In the genomic region with DNA sequence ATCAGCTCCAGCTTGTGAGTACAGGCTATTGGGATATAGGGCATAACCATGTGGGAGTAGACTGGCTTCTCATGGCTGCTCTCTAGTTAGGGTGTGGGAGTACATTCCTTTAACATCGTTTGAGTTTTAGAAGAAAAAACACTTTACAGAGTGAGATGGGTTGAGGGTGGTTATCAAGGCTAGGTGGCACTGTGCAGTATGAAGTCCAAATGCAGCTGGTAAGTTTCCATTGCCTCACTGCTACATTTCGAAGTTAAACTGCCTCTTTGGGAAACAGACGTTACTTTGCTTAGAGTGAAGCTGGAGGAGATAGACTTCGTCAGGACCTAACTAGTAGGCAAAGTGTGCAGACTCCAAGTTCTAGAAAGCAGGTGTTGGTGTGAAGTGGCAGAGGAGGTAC, we compare ENCODE assay signal across 2 cellular contexts.
TF ChIP-seq lines count a peak whose summit lies in the region.

No MANE protein-coding gene starts in this region.

TF ChIP-seq in endothelial cell of umbilical vein, 7 proteins besides CTCF, POLR2A, EP300 and RAD21:
- TF ChIP-seq JUN (IDR thresholded peaks at IDR 0.05; ENCODE audit: borderline replicate concordance, insufficient read depth, insufficient read length, low read depth) (no peak), FOS (IDR thresholded peaks at IDR 0.05; ENCODE audit: borderline replicate concordance, insufficient read depth, low read length) (no peak), EZH2 (IDR thresholded peaks at IDR 0.05; ENCODE audit: borderline replicate concordance, low read depth, low read length, severe bottlenecking) (no peak), GATA2 (IDR thresholded peaks at IDR 0.05; ENCODE audit: insufficient read depth, insufficient read length, low read depth, low read length) (no peak), MYC (IDR thresholded peaks at IDR 0.05; ENCODE audit: low read depth, low read length) (no peak), POLR2AphosphoS5 (IDR thresholded peaks at IDR 0.05; ENCODE audit: insufficient read depth, low read depth, low read length) (no peak)
- TF ChIP-seq, protein P1, sequence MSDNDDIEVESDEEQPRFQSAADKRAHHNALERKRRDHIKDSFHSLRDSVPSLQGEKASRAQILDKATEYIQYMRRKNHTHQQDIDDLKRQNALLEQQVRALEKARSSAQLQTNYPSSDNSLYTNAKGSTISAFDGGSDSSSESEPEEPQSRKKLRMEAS (IDR thresholded peaks at IDR 0.05; ENCODE audit: insufficient read depth, insufficient read length) = no peak

TF ChIP-seq in HepG2, 621 proteins besides CTCF, POLR2A, EP300 and RAD21:
- TF ChIP-seq, protein P2, sequence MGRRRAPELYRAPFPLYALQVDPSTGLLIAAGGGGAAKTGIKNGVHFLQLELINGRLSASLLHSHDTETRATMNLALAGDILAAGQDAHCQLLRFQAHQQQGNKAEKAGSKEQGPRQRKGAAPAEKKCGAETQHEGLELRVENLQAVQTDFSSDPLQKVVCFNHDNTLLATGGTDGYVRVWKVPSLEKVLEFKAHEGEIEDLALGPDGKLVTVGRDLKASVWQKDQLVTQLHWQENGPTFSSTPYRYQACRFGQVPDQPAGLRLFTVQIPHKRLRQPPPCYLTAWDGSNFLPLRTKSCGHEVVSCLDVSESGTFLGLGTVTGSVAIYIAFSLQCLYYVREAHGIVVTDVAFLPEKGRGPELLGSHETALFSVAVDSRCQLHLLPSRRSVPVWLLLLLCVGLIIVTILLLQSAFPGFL (CRISPR knock-in tag; IDR thresholded peaks at IDR 0.05) = no peak
- TF ChIP-seq, protein P3, sequence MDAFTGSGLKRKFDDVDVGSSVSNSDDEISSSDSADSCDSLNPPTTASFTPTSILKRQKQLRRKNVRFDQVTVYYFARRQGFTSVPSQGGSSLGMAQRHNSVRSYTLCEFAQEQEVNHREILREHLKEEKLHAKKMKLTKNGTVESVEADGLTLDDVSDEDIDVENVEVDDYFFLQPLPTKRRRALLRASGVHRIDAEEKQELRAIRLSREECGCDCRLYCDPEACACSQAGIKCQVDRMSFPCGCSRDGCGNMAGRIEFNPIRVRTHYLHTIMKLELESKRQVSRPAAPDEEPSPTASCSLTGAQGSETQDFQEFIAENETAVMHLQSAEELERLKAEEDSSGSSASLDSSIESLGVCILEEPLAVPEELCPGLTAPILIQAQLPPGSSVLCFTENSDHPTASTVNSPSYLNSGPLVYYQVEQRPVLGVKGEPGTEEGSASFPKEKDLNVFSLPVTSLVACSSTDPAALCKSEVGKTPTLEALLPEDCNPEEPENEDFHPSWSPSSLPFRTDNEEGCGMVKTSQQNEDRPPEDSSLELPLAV (CRISPR knock-in tag; conservative IDR thresholded peaks at IDR 0.05; ENCODE audit: low read depth) = no peak
TF ChIP-seq in HepG2: peak in this region for 0.
